ENCODE assay signal across 16 cellular contexts in the genomic region with DNA sequence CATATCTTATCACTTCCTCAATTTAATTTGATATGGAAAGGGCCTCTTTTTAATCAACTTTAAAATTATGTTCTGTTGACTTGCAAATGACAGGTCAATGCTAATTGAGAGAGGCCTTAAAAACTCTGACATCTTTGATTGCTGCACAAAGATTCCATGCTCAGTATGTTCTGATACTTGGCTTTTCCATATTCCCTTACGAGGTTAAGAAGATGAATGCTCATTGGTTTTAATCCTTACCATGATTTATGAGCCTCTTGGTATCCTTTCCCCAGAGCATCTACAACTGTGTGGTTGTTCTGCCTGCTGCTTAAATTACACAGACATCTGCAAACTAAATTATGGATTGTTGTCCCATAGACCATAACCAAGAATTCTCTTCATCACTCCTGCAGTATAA.
A peak's percentile ranks its signal among the peaks of the same experiment; 100 is the strongest.
DNase-seq lines count a peak whose midpoint lies in the region; ATAC-seq, FAIRE-seq and TF ChIP-seq lines count a peak whose summit lies in the region.
"Had no signal": no experiment of that assay in that cellular context is flagged by ENCODE, and none has a peak within 500 bp of the region (broad histone marks: within the 10 kb centered on the region; RNA-seq: fewer than 3 reads in every experiment).

No MANE protein-coding gene starts in this region.

- H3K4me1 ChIP-seq in mammary epithelial cell (ENCODE audit: insufficient read depth, low read length): peaks cover 12% of the 10 kb centered on the region
- H3K4me1 ChIP-seq: A549 had no signal

- dilution Hi-C loops in mammary epithelial cell (cut with HindIII; ENCODE audit: low sequenced_read_pairs): no loop called here

- peaks cover 20% of the 10 kb centered on the region for H3K4me1 Mint-ChIP-seq in MCF 10A (ENCODE audit: insufficient read depth, unreplicated experiment)
- H3K4me1 Mint-ChIP-seq: CD4-positive, alpha-beta memory T cell had no signal

- H3K36me3 Mint-ChIP-seq in MCF 10A (ENCODE audit: insufficient read depth, unreplicated experiment): no peaks in the 10 kb centered on the region
- H3K36me3 Mint-ChIP-seq: CD4-positive, alpha-beta memory T cell had no signal

- DNase-seq in MCF 10A (ENCODE audit: unreplicated experiment) (no peak), mammary epithelial cell (no peak), NCI-H524 (lab: John Stamatoyannopoulos, UW) (peak; percentile 6 to 81), SK-N-DZ (ENCODE audit: low spot score) (peak; percentile 94), RCC 7860 (ENCODE audit: low spot score) (no peak), NCI-H128 (lab: John Stamatoyannopoulos, UW; ENCODE audit: unreplicated experiment) (no peak)
- DNase-seq: BE2C; CD4-positive, alpha-beta memory T cell; DND-41; GDM1; HCEC 1CT; HFFc6 had no signal

- in situ Hi-C loops in mammary epithelial cell (cut with MboI; ENCODE audit: low sequenced_read_pairs in 2 of 2): no loop called here

- CTCF ChIA-PET in MCF 10A (lab: Yijun Ruan, JAX) (interaction anchor here (0.6 to 0.7 kb wide), 2 partner anchors 404 to 709 kb away, joined by 3 read pairs; no protein-coding TSS in a partner anchor), mammary epithelial cell (lab: Charles Lee; ENCODE audit: low non-redundant PET) (no interaction called here)

- no peak overlapping the region for H3K9ac ChIP-seq in mammary epithelial cell (ENCODE audit: insufficient read depth, low read length)

- no peaks in the 10 kb centered on the region for H3K36me3 ChIP-seq in mammary epithelial cell (ENCODE audit: insufficient read depth, low read length)
- H3K36me3 ChIP-seq: BE2C had no signal

- POLR2A ChIA-PET in MCF 10A (lab: Yijun Ruan, JAX): interaction anchor here (1.4 kb wide), 1 partner anchor 11 kb away, joined by 4 read pairs; no protein-coding TSS in a partner anchor

- H3K27ac ChIP-seq in mammary epithelial cell (ENCODE audit: insufficient read depth, low read depth, low read length): no peak overlapping the region
- H3K27ac ChIP-seq: A549, C4-2B had no signal

- no peaks in the 10 kb centered on the region for H3K9me3 ChIP-seq in mammary epithelial cell (replicated peaks; ENCODE audit: insufficient read depth, low read length)
- H3K9me3 ChIP-seq: A549, BE2C had no signal

- no peak overlapping the region for H3K4me3 Mint-ChIP-seq in MCF 10A (ENCODE audit: unreplicated experiment)
- H3K4me3 Mint-ChIP-seq: CD4-positive, alpha-beta memory T cell; HFFc6 had no signal

- TF ChIP-seq CTCF in MCF 10A (IDR thresholded peaks at IDR 0.05; ENCODE audit: unreplicated experiment) (no peak), mammary epithelial cell (conservative IDR thresholded peaks at IDR 0.05 in 1 of 2, IDR thresholded peaks at IDR 0.05 in 1 of 2; ENCODE audit: extremely low read depth in 1 of 2, insufficient read depth in 1 of 2, low read depth in 1 of 2, low read length in 2 of 2) (no peak)

- H4K20me1 ChIP-seq in mammary epithelial cell (ENCODE audit: insufficient read depth, low read length): no peaks in the 10 kb centered on the region

- H3K4me2 ChIP-seq in mammary epithelial cell (ENCODE audit: insufficient read depth, low read depth, low read length): no peak overlapping the region
- H3K4me2 ChIP-seq: A549 had no signal

- peak overlapping the region; percentile 77 for H3K27ac Mint-ChIP-seq in MCF 10A (ENCODE audit: low read depth, unreplicated experiment)
- H3K27ac Mint-ChIP-seq: CD4-positive, alpha-beta memory T cell; HFFc6 had no signal

- no peaks in the 10 kb centered on the region for H3K79me2 ChIP-seq in mammary epithelial cell (ENCODE audit: insufficient read depth, low read length)

- no peak for FAIRE-seq in RCC 7860 (lab: Jason Lieb, UNC)
- FAIRE-seq: A549, GM12892 had no signal

- H3K9me3 Mint-ChIP-seq in MCF 10A (ENCODE audit: unreplicated experiment): no peaks in the 10 kb centered on the region

- no peak overlapping the region for H3K4me3 ChIP-seq in mammary epithelial cell (replicated peaks in 1 of 3; ENCODE audit: insufficient read depth in 1 of 3, low read depth in 2 of 3, low read length in 3 of 3)
- H3K4me3 ChIP-seq: A549 had no signal

- BruUV-seq in MCF 10A (replicated peaks; lab: Mats Ljungman, UMichigan) (no TSS peak), mammary epithelial cell (replicated peaks; lab: Mats Ljungman, UMichigan) (no TSS peak)

- no peaks in the 10 kb centered on the region for H3K27me3 Mint-ChIP-seq in MCF 10A (ENCODE audit: insufficient read depth, unreplicated experiment)
- H3K27me3 Mint-ChIP-seq: CD4-positive, alpha-beta memory T cell had no signal

- H3K27me3 ChIP-seq in mammary epithelial cell (ENCODE audit: insufficient read depth, low read length): no peaks in the 10 kb centered on the region
- H3K27me3 ChIP-seq: BE2C had no signal

- WGBS in mammary epithelial cell (ENCODE audit: low coverage, missing lambda C conversion rate): 100% methylated on average over 1 of the region's 1 CpG

- H2AFZ ChIP-seq in mammary epithelial cell (ENCODE audit: low read depth, low read length): no peak overlapping the region

- ATAC-seq in GM21528 (IDR thresholded peaks at IDR 0.05; ENCODE audit: low FRiP score, unreplicated experiment): no peak
- ATAC-seq: A549 had no signal

- intact Hi-C loops in MCF 10A (cut with micrococcal nuclease) (no loop called here), mammary epithelial cell (cut with micrococcal nuclease) (no loop called here)

Comparison
In these comparisons a context has a peak if more than half of its experiments do, and no peak if none do; other contexts are left out.
1. DNase-seq: peak in NCI-H524 (2 of 2) and SK-N-DZ (single experiment); none in MCF 10A (single experiment), mammary epithelial cell (single experiment), RCC 7860 (single experiment) and NCI-H128 (single experiment).